ENCODE assay signal across 1 cellular context in the genomic region with DNA sequence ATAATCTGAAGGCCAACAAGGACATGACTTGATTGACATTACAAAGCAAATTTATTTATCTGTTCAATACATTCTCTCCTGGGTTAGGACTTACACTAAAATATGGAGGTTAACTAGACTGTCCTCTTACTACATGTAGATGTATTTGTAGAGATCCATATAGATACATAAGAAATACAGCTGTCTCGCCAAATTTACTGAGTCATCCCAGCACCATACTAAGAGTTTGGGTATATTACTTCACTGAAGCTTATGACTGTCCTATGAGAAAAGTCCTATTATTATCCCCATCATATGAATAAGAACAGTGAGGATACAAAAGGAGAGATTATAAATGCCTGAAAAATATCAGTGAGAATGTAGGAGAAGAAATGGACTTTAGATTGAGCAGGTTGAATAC.
TF ChIP-seq lines count a peak whose summit lies in the region.

No MANE protein-coding gene starts in this region.

TF ChIP-seq in K562, 482 proteins besides CTCF, POLR2A, EP300 and RAD21:
- TF ChIP-seq GATA2 (CRISPR knock-in tag; IDR thresholded peaks at IDR 0.05) (no peak), KAT2B (IDR thresholded peaks at IDR 0.05; ENCODE audit: low read depth, low read length) (no peak), ZFX (CRISPR knock-in tag; IDR thresholded peaks at IDR 0.05) (no peak), ZNF584 (CRISPR knock-in tag; IDR thresholded peaks at IDR 0.05; ENCODE audit: low read depth) (no peak), FOXK1 (CRISPR knock-in tag; IDR thresholded peaks at IDR 0.05; ENCODE audit: borderline replicate concordance) (no peak), SMC3 (conservative IDR thresholded peaks at IDR 0.05; ENCODE audit: insufficient read depth, low read depth, low read length) (no peak), MAFG (tag; conservative IDR thresholded peaks at IDR 0.05) (0 out of 2 replicates have a peak, but pooled peaks have one; percentile 52), NFE2 (IDR thresholded peaks at IDR 0.05; ENCODE audit: low read depth) (peak; percentile 52), RBBP5 (IDR thresholded peaks at IDR 0.05; ENCODE audit: borderline replicate concordance, insufficient read depth, low read length, poor library complexity, severe bottlenecking) (no peak), C11orf30 (IDR thresholded peaks at IDR 0.05; ENCODE audit: low read depth) (peak; percentile 64), ZNF778 (CRISPR knock-in tag; IDR thresholded peaks at IDR 0.05) (no peak), ZNF57 (CRISPR knock-in tag; IDR thresholded peaks at IDR 0.05) (no peak), BRD4 (IDR thresholded peaks at IDR 0.05) (no peak), SRF (CRISPR knock-in tag; IDR thresholded peaks at IDR 0.05) (no peak), ZNF316 (IDR thresholded peaks at IDR 0.05) (peak; percentile 38; the same call in 1 of the 2 replicates)
- TF ChIP-seq, protein P1, sequence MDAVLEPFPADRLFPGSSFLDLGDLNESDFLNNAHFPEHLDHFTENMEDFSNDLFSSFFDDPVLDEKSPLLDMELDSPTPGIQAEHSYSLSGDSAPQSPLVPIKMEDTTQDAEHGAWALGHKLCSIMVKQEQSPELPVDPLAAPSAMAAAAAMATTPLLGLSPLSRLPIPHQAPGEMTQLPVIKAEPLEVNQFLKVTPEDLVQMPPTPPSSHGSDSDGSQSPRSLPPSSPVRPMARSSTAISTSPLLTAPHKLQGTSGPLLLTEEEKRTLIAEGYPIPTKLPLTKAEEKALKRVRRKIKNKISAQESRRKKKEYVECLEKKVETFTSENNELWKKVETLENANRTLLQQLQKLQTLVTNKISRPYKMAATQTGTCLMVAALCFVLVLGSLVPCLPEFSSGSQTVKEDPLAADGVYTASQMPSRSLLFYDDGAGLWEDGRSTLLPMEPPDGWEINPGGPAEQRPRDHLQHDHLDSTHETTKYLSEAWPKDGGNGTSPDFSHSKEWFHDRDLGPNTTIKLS (IDR thresholded peaks at IDR 0.05; ENCODE audit: borderline replicate concordance, low read depth): no peak
- TF ChIP-seq, protein P2, sequence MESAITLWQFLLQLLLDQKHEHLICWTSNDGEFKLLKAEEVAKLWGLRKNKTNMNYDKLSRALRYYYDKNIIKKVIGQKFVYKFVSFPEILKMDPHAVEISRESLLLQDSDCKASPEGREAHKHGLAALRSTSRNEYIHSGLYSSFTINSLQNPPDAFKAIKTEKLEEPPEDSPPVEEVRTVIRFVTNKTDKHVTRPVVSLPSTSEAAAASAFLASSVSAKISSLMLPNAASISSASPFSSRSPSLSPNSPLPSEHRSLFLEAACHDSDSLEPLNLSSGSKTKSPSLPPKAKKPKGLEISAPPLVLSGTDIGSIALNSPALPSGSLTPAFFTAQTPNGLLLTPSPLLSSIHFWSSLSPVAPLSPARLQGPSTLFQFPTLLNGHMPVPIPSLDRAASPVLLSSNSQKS (CRISPR knock-in tag; IDR thresholded peaks at IDR 0.05): no peak
